Comparison of ENCODE assay signal across 11 cellular contexts in genomic region chr3:11671648-11672100, GRCh38. TPM values are rescaled to one million over a fixed set of nuclear protein-coding genes. Genes with fewer than 3 reads are reported as not detected.
A peak's percentile ranks its signal among the peaks of the same experiment; 100 is the strongest.
DNase-seq lines count a peak whose midpoint lies in the region; ATAC-seq and TF ChIP-seq lines count a peak whose summit lies in the region.
"Had no signal": no experiment of that assay in that cellular context is flagged by ENCODE, and none has a peak within 500 bp of the region (broad histone marks: within the 10 kb centered on the region; RNA-seq: fewer than 3 reads in every experiment).

No MANE protein-coding gene starts in this region.

- no peaks in the 10 kb centered on the region for H3K9me3 Mint-ChIP-seq in HFFc6
- no peaks in the 10 kb centered on the region for H3K9me3 Mint-ChIP-seq in stimulated activated naive CD8-positive, alpha-beta T cell treated with anti-CD3 and anti-CD28 coated beads, Interleukin-15, amount 100 ng/mL, for 72 hours
- H3K9me3 Mint-ChIP-seq: dendritic cell treated with granulocyte-macrophage colony-stimulating factor and Interleukin-4, amounts not matched to agents 40 ng/mL and 50 ng/mL, for 4 days had no signal

- H3K4me1 Mint-ChIP-seq in HFFc6 (ENCODE audit: low read depth): peaks cover 50% of the 10 kb centered on the region
- H3K4me1 Mint-ChIP-seq in stimulated activated naive CD8-positive, alpha-beta T cell treated with anti-CD3 and anti-CD28 coated beads, Interleukin-15, amount 100 ng/mL, for 72 hours: no peaks in the 10 kb centered on the region

- peak overlapping the region in 1 of 4 donors; percentile 39 for H3K27ac ChIP-seq in sigmoid colon

- peak; percentile 24 for DNase-seq in Caki2 (ENCODE audit: low read depth)
- peak; percentile 36 for DNase-seq in HFFc6
- peak; percentile 5 for DNase-seq in RPMI8226
- DNase-seq in left ventricle myocardium superior: peak; percentile 39
- DNase-seq in sigmoid colon: no peak
- no peak for DNase-seq in stimulated activated naive CD8-positive, alpha-beta T cell treated with anti-CD3 and anti-CD28 coated beads, Interleukin-15, amount 100 ng/mL, for 72 hours
- no peak for DNase-seq in stimulated activated CD4-positive, alpha-beta T cell treated with anti-CD3 and anti-CD28 coated beads, Interleukin-2, amount 100 ng/mL, for 24 hours
- no peak for DNase-seq in NCI-H748 (lab: John Stamatoyannopoulos, UW; ENCODE audit: unreplicated experiment)
- DNase-seq: NCI-H510A, retina had no signal

- intact Hi-C loops in left ventricle myocardium superior (cut with micrococcal nuclease) (no loop called here), sigmoid colon (cut with DNase I) (no loop called here)

- 40 to 42% methylated on average over 4 of the region's 4 CpGs for WGBS in sigmoid colon, 2 donors

- H3K27ac Mint-ChIP-seq in HFFc6: peak overlapping the region; percentile 61
- H3K27ac Mint-ChIP-seq in stimulated activated naive CD8-positive, alpha-beta T cell treated with anti-CD3 and anti-CD28 coated beads, Interleukin-15, amount 100 ng/mL, for 72 hours: no peak overlapping the region
- H3K27ac Mint-ChIP-seq: dendritic cell treated with granulocyte-macrophage colony-stimulating factor and Interleukin-4, amounts not matched to agents 40 ng/mL and 50 ng/mL, for 4 days had no signal

- no peaks in the 10 kb centered on the region for H3K36me3 ChIP-seq in sigmoid colon

- no peak for TF ChIP-seq POLR2A in sigmoid colon (IDR thresholded peaks at IDR 0.05)

- no peaks in the 10 kb centered on the region for H3K36me3 Mint-ChIP-seq in HFFc6 (ENCODE audit: low read depth)

- H3K4me3 Mint-ChIP-seq in HFFc6: peak overlapping the region; percentile 52
- no peak overlapping the region for H3K4me3 Mint-ChIP-seq in stimulated activated naive CD8-positive, alpha-beta T cell treated with anti-CD3 and anti-CD28 coated beads, Interleukin-15, amount 100 ng/mL, for 72 hours
- H3K4me3 Mint-ChIP-seq: dendritic cell treated with granulocyte-macrophage colony-stimulating factor and Interleukin-4, amounts not matched to agents 40 ng/mL and 50 ng/mL, for 4 days had no signal

- H3K4me3 ChIP-seq in sigmoid colon: no peak overlapping the region

- no peak for TF ChIP-seq EP300 in sigmoid colon (IDR thresholded peaks at IDR 0.05)

- H3K4me1 ChIP-seq in sigmoid colon: peaks cover 0 to 31% (median 18%) of the 10 kb centered on the region in 4 donors

- in situ Hi-C loops in Caki2 (cut with HindIII; ENCODE audit: low pct_unique_long_range_greater_than_20kb, low sequenced_read_pairs): no loop called here

- peak; percentile 74 for ATAC-seq in left ventricle myocardium superior
- no peak for ATAC-seq in stimulated activated naive CD8-positive, alpha-beta T cell treated with anti-CD3 and anti-CD28 coated beads, Interleukin-15, amount 100 ng/mL, for 72 hours

- H3K27me3 ChIP-seq in sigmoid colon: no peaks in the 10 kb centered on the region

- no peaks in the 10 kb centered on the region; the same call in 1 of the 2 replicates for H3K27me3 Mint-ChIP-seq in HFFc6 (ENCODE audit: insufficient read depth)
- no peaks in the 10 kb centered on the region for H3K27me3 Mint-ChIP-seq in stimulated activated naive CD8-positive, alpha-beta T cell treated with anti-CD3 and anti-CD28 coated beads, Interleukin-15, amount 100 ng/mL, for 72 hours

- TF ChIP-seq CTCF in HFFc6 (IDR thresholded peaks at IDR 0.05) (no peak), sigmoid colon (IDR thresholded peaks at IDR 0.05) (no peak)

- no peaks in the 10 kb centered on the region for H3K9me3 ChIP-seq in sigmoid colon

RNA-seq across cellular contexts. Expression of gene VGLL4, which starts 28.0 kb away (rescaled TPM):
- total RNA-seq in Caki2 (2014; rRNA removed; shearing (Covaris generic); ENCODE audit: low replicate concordance): 54.9 and 65.8 TPM in 2 replicates
- total RNA-seq in HFFc6 (2021; fragmentation: NEBNext Ultra II Directional; extraction: Animal tissue kit (Norgen Biotek cat#: 25700)): 10 to 100 TPM; 31.6 to 42.2 (median 33.8) TPM
- total RNA-seq in left ventricle myocardium superior (26.2 TPM), sigmoid colon (10 to 100 TPM; 26.4 to 56.5 (median 50.5) TPM)
- polyA plus RNA-seq in sigmoid colon: 10 to 100 TPM; 27.0 to 41.5 (median 29.4) TPM

Comparison
In these comparisons a context has a peak if more than half of its experiments do, and no peak if none do; other contexts are left out.
1. DNase-seq: peak in Caki2 (single experiment), HFFc6 (single experiment), RPMI8226 (single experiment) and left ventricle myocardium superior (single experiment); none in sigmoid colon (single experiment), stimulated activated naive CD8-positive, alpha-beta T cell treated with anti-CD3 and anti-CD28 coated beads, Interleukin-15, amount 100 ng/mL, for 72 hours (0 of 2), stimulated activated CD4-positive, alpha-beta T cell treated with anti-CD3 and anti-CD28 coated beads, Interleukin-2, amount 100 ng/mL, for 24 hours (0 of 2) and NCI-H748 (single experiment).